10 cellular contexts compared by ENCODE assay signal in the genomic region with DNA sequence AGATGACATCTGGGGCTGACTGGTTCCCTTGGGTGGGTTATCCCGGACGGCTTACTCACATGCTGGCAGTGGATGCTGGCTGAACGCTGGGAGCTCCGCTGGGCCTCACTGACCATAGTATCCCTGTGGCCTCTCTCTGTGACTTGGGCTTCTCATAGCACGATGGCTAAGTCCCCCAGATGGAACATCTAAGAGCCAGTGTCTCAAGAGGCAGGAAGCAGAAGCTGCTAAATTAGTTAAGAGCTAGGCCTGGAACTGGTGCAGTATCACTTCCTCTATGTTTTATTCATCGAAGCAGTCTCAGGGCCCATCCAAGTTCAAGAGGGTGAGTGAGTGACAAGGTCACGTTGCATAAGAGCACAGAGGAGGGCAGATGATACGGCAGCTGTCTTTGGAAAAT.
DNase-seq lines count a peak whose midpoint lies in the region; ATAC-seq and TF ChIP-seq lines count a peak whose summit lies in the region.
"Had no signal": no experiment of that assay in that cellular context is flagged by ENCODE, and none has a peak within 500 bp of the region (broad histone marks: within the 10 kb centered on the region; RNA-seq: fewer than 3 reads in every experiment).

No MANE protein-coding gene starts in this region.

- no peaks in the 10 kb centered on the region for H3K27me3 Mint-ChIP-seq in nephron progenitor cell (ENCODE audit: low read depth, poor library complexity)
- H3K27me3 Mint-ChIP-seq in Calu3 (ENCODE audit: unreplicated experiment): no peaks in the 10 kb centered on the region

- H3K9me3 ChIP-seq in osteoblast (ENCODE audit: low read depth, low read length) (no peaks in the 10 kb centered on the region), mammary epithelial cell (replicated peaks; ENCODE audit: insufficient read depth, low read length) (no peaks in the 10 kb centered on the region)

- peak; percentile 69 for ATAC-seq in GM19025 (IDR thresholded peaks at IDR 0.05; ENCODE audit: low read depth, unreplicated experiment)
- peak; percentile 86 for ATAC-seq in HG02798 (IDR thresholded peaks at IDR 0.05; ENCODE audit: poor library complexity, unreplicated experiment)

- POLR2A ChIA-PET in HEK293T (lab: Yijun Ruan, JAX): no interaction called here

- H3K36me3 Mint-ChIP-seq in nephron progenitor cell (ENCODE audit: low read depth) (peaks cover 22% of the 10 kb centered on the region), Calu3 (ENCODE audit: insufficient read depth, unreplicated experiment) (peaks cover 5% of the 10 kb centered on the region)

- H4K20me1 ChIP-seq in osteoblast (ENCODE audit: insufficient read depth, low read length): no peaks in the 10 kb centered on the region
- H4K20me1 ChIP-seq in mammary epithelial cell (ENCODE audit: insufficient read depth, low read length): no peaks in the 10 kb centered on the region

- dilution Hi-C loops in mammary epithelial cell (cut with HindIII; ENCODE audit: low sequenced_read_pairs): loop anchor here (5.0 kb wide), 1 partner anchor 79 kb away; no protein-coding TSS in a partner anchor

- H3K27ac Mint-ChIP-seq in nephron progenitor cell (no peak overlapping the region), Calu3 (ENCODE audit: unreplicated experiment) (no peak overlapping the region)

- H3K9me3 Mint-ChIP-seq in nephron progenitor cell: no peaks in the 10 kb centered on the region
- H3K9me3 Mint-ChIP-seq in Calu3 (ENCODE audit: low read depth, unreplicated experiment): no peaks in the 10 kb centered on the region

- H3K79me2 ChIP-seq in osteoblast (ENCODE audit: insufficient read depth, low read length): no peaks in the 10 kb centered on the region
- no peaks in the 10 kb centered on the region for H3K79me2 ChIP-seq in mammary epithelial cell (ENCODE audit: insufficient read depth, low read length)

- H3K27ac ChIP-seq in osteoblast (ENCODE audit: low read depth, low read length) (peak overlapping the region; percentile 45), mammary epithelial cell (ENCODE audit: insufficient read depth, low read depth, low read length) (no peak overlapping the region)

- BruUV-seq in mammary epithelial cell (replicated peaks; lab: Mats Ljungman, UMichigan) (no TSS peak), Calu3 (replicated peaks; lab: Mats Ljungman, UMichigan) (no TSS peak)

- peaks cover 35% of the 10 kb centered on the region for H3K4me1 ChIP-seq in osteoblast (ENCODE audit: insufficient read depth, low read length)
- no peaks in the 10 kb centered on the region for H3K4me1 ChIP-seq in mammary epithelial cell (ENCODE audit: insufficient read depth, low read length)

- H3K36me3 ChIP-seq in osteoblast (ENCODE audit: insufficient read depth, low read length) (peaks cover 26% of the 10 kb centered on the region), mammary epithelial cell (ENCODE audit: insufficient read depth, low read length) (no peaks in the 10 kb centered on the region)

- H3K4me1 Mint-ChIP-seq in nephron progenitor cell (peaks cover 1% of the 10 kb centered on the region), Calu3 (ENCODE audit: low read depth, unreplicated experiment) (peaks cover 4% of the 10 kb centered on the region)

- CTCF ChIA-PET in mammary epithelial cell (lab: Charles Lee; ENCODE audit: low non-redundant PET): no interaction called here
- CTCF ChIA-PET in Calu3 (lab: Charles Lee): interaction anchor here (0.6 kb wide), 1 partner anchor 88 kb away, joined by 5 read pairs; no protein-coding TSS in a partner anchor
- CTCF ChIA-PET in HEK293T (lab: Yijun Ruan, JAX): interaction anchor here (1.9 kb wide), 1 partner anchor 10 kb away, joined by 5 read pairs; no protein-coding TSS in a partner anchor

- intact Hi-C loops in mammary epithelial cell (cut with micrococcal nuclease) (loop anchor here (10.0 kb wide), 1 partner anchor 643 kb away; no protein-coding TSS in a partner anchor), Calu3 (cut with micrococcal nuclease; ENCODE audit: unreplicated experiment) (no loop called here)

- no peak overlapping the region for H3K4me3 ChIP-seq in osteoblast (ENCODE audit: insufficient read depth, low read length)
- H3K4me3 ChIP-seq in mammary epithelial cell (replicated peaks in 1 of 3; ENCODE audit: insufficient read depth in 1 of 3, low read depth in 2 of 3, low read length in 3 of 3): no peak overlapping the region

- no peaks in the 10 kb centered on the region for H3K27me3 ChIP-seq in osteoblast (ENCODE audit: insufficient read depth, low read length)
- no peaks in the 10 kb centered on the region for H3K27me3 ChIP-seq in mammary epithelial cell (ENCODE audit: insufficient read depth, low read length)

- H3K4me3 Mint-ChIP-seq in nephron progenitor cell: no peak overlapping the region
- H3K4me3 Mint-ChIP-seq in Calu3 (ENCODE audit: low read depth, unreplicated experiment): no peak overlapping the region

- DNase-seq in MV-4-11 (lab: John Stamatoyannopoulos, UW): peak; percentile 99
- no peak for DNase-seq in osteoblast (ENCODE audit: insufficient read length, low spot score, missing footprints)
- DNase-seq in mammary epithelial cell: no peak
- DNase-seq in nephron progenitor cell: no peak
- no peak for DNase-seq in Calu3
- no peak for DNase-seq in HEK293T (ENCODE audit: extremely low spot score)
- DNase-seq: activated CD4-positive, alpha-beta T cell treated with anti-CD3 and anti-CD28 coated beads, Interleukin-2, amount 50 U/mL, for 48 hours; NCI-H1436 treated with DMSO at 0.1 percent for 48 hours had no signal

- H3K9ac ChIP-seq in mammary epithelial cell (ENCODE audit: insufficient read depth, low read length): no peak overlapping the region

- H3K4me2 ChIP-seq in osteoblast (ENCODE audit: insufficient read depth, low read length) (peak overlapping the region; percentile 22), mammary epithelial cell (ENCODE audit: insufficient read depth, low read depth, low read length) (no peak overlapping the region)

- TF ChIP-seq CTCF in osteoblast (IDR thresholded peaks at IDR 0.05; ENCODE audit: extremely low read depth, low read depth, low read length) (no peak), mammary epithelial cell (conservative IDR thresholded peaks at IDR 0.05 in 1 of 2, IDR thresholded peaks at IDR 0.05 in 1 of 2; ENCODE audit: extremely low read depth in 1 of 2, insufficient read depth in 1 of 2, low read depth in 1 of 2, low read length in 2 of 2) (no peak), nephron progenitor cell (IDR thresholded peaks at IDR 0.05) (no peak), Calu3 (IDR thresholded peaks at IDR 0.05; ENCODE audit: unreplicated experiment) (no peak)

- in situ Hi-C loops in mammary epithelial cell (cut with MboI; ENCODE audit: low sequenced_read_pairs in 2 of 2): no loop called here

- H2AFZ ChIP-seq in osteoblast (ENCODE audit: low read length) (peak overlapping the region; percentile 56), mammary epithelial cell (ENCODE audit: low read depth, low read length) (no peak overlapping the region)

- WGBS in mammary epithelial cell (ENCODE audit: low coverage, missing lambda C conversion rate): 89% methylated on average over 7 of the region's 8 CpGs

TF ChIP-seq in HEK293T, 16 proteins besides CTCF, POLR2A, EP300 and RAD21:
- TF ChIP-seq FOXK2 (IDR thresholded peaks at IDR 0.05): no peak
- TF ChIP-seq NFRKB (IDR thresholded peaks at IDR 0.05): no peak
- TF ChIP-seq LEF1 (IDR thresholded peaks at IDR 0.05; ENCODE audit: borderline replicate concordance): no peak
- TF ChIP-seq ELF4 (IDR thresholded peaks at IDR 0.05): no peak
- TF ChIP-seq TARDBP (IDR thresholded peaks at IDR 0.05): no peak
- TF ChIP-seq, protein P1, sequence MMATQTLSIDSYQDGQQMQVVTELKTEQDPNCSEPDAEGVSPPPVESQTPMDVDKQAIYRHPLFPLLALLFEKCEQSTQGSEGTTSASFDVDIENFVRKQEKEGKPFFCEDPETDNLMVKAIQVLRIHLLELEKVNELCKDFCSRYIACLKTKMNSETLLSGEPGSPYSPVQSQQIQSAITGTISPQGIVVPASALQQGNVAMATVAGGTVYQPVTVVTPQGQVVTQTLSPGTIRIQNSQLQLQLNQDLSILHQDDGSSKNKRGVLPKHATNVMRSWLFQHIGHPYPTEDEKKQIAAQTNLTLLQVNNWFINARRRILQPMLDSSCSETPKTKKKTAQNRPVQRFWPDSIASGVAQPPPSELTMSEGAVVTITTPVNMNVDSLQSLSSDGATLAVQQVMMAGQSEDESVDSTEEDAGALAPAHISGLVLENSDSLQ (IDR thresholded peaks at IDR 0.05): no peak
- TF ChIP-seq ARNT (IDR thresholded peaks at IDR 0.05): no peak
- no peak for TF ChIP-seq SP1 (IDR thresholded peaks at IDR 0.05)
- TF ChIP-seq L3MBTL2 (conservative IDR thresholded peaks at IDR 0.05): no peak
